In the genomic region with DNA sequence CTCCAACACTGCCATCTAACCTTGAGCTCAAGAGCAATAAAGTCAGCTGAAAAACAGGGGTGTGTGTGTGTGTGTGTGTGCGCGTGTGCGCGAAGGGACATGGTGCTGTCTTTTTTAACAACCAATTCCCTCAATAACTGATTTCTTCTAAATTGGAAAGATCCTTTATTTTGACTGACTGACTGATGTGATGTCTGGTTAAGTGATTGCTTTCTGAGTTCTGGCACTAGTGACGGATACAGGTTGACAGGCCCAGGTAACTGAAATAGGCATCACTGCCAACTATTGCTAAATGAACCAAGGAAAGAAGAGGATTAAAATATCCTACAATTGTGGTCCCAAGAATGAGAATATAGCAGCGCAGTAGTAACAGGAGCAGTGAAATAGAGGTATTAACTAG, we compare ENCODE assay signal across 21 cellular contexts.
DNase-seq lines count a peak whose midpoint lies in the region; ATAC-seq, FAIRE-seq and TF ChIP-seq lines count a peak whose summit lies in the region.
"Had no signal": no experiment of that assay in that cellular context is flagged by ENCODE, and none has a peak within 500 bp of the region (broad histone marks: within the 10 kb centered on the region; RNA-seq: fewer than 3 reads in every experiment).

No MANE protein-coding gene starts in this region.

- no peak for FAIRE-seq in endothelial cell of umbilical vein (lab: Jason Lieb, UNC)
- FAIRE-seq in pancreas (lab: Jason Lieb, UNC) = no peak
- FAIRE-seq: GM12878, GM19239, H1 had no signal

- DNase-seq in NCI-H226 (peak; percentile 19), endothelial cell of umbilical vein (ENCODE audit: low read depth, low spot score) (peak; percentile 2), foreskin melanocyte (no peak), pancreas (no peak)
- DNase-seq in activated CD4-positive, alpha-beta T cell treated with anti-CD3 and anti-CD28 coated beads, Interleukin-2, amount 50 U/mL, for 48 hours = no peak
- DNase-seq: Caco-2; CD4-positive, CD25-positive, alpha-beta regulatory T cell; CD8-positive, alpha-beta T cell; DMS153; DMS79; EL; GDM1; GM23248; H7; HCEC 1CT had no signal

- 69 to 78% methylated on average over 6 of the region's 6 CpGs for WGBS in pancreas, 2 donors

- no peak for ATAC-seq in pancreas
- ATAC-seq: CD8-positive, alpha-beta T cell; GM12878 had no signal

- TF ChIP-seq CTCF in endothelial cell of umbilical vein (IDR thresholded peaks at IDR 0.05; ENCODE audit: extremely low read depth in 1 of 2, insufficient read depth in 1 of 2, low read depth in 1 of 2, low read length in 2 of 2) = no peak
- no peak for TF ChIP-seq CTCF in neural cell (IDR thresholded peaks at IDR 0.05; ENCODE audit: poor library complexity, severe bottlenecking)
- TF ChIP-seq CTCF in pancreas (IDR thresholded peaks at IDR 0.05) = no peak

- H3K27me3 ChIP-seq in endothelial cell of umbilical vein (ENCODE audit: control insufficient read depth in 2 of 2, insufficient read depth in 2 of 2, low read length in 2 of 2) (no peaks in the 10 kb centered on the region), neural cell (ENCODE audit: insufficient read depth, low read depth, low read length) (no peaks in the 10 kb centered on the region), pancreas (no peaks in the 10 kb centered on the region)
- H3K27me3 ChIP-seq: BLaER1 had no signal

- no peaks in the 10 kb centered on the region for H3F3A ChIP-seq in neural cell (ENCODE audit: insufficient read depth, low read length, poor library complexity, severe bottlenecking)

- H4K20me1 ChIP-seq in endothelial cell of umbilical vein (replicated peaks; ENCODE audit: control insufficient read depth, extremely low read depth, insufficient read depth, low read length) = no peaks in the 10 kb centered on the region
- no peaks in the 10 kb centered on the region for H4K20me1 ChIP-seq in neural cell (ENCODE audit: insufficient read depth)
- H4K20me1 ChIP-seq: BLaER1 had no signal

- TF ChIP-seq EP300 in neural cell (conservative IDR thresholded peaks at IDR 0.05; ENCODE audit: poor library complexity, severe bottlenecking) = peak; percentile 99

- H3K79me2 ChIP-seq in endothelial cell of umbilical vein (ENCODE audit: control insufficient read depth, insufficient read depth, low read length) (no peaks in the 10 kb centered on the region), neural cell (replicated peaks; ENCODE audit: insufficient read depth, low read length) (no peaks in the 10 kb centered on the region)

- H3K4me3 ChIP-seq in endothelial cell of umbilical vein (replicated peaks in 1 of 3; ENCODE audit: insufficient read depth in 1 of 3, low read depth in 1 of 3, low read length in 3 of 3) (no peak overlapping the region), neural cell (ENCODE audit: low read length) (no peak overlapping the region), pancreas (no peak overlapping the region)
- H3K4me3 ChIP-seq: BLaER1, GM12878, GM23248 had no signal

- no peaks in the 10 kb centered on the region for H3K9me1 ChIP-seq in endothelial cell of umbilical vein (replicated peaks; ENCODE audit: control insufficient read depth, extremely low read depth, insufficient read depth, low read length)

- dilution Hi-C loops in endothelial cell of umbilical vein (cut with MboI; ENCODE audit: extremely low pct_ligation_motif_present, low sequenced_read_pairs) = no loop called here

- H3K27ac ChIP-seq in endothelial cell of umbilical vein (ENCODE audit: insufficient read depth, low read depth, low read length) (no peak overlapping the region), neural cell (ENCODE audit: low read length) (no peak overlapping the region), pancreas (no peak overlapping the region)
- H3K27ac ChIP-seq: BLaER1, C4-2B, GM23248 had no signal

- no peaks in the 10 kb centered on the region for H3K9me2 ChIP-seq in neural cell (ENCODE audit: insufficient read depth, low read length)

- H3K36me3 ChIP-seq in endothelial cell of umbilical vein (ENCODE audit: control insufficient read depth in 2 of 2, extremely low read depth in 1 of 2, insufficient read depth in 2 of 2, low read length in 2 of 2) (no peaks in the 10 kb centered on the region), neural cell (ENCODE audit: insufficient read depth, low read length) (no peaks in the 10 kb centered on the region), pancreas (no peaks in the 10 kb centered on the region)
- H3K36me3 ChIP-seq: BLaER1 had no signal

- H3K4me2 ChIP-seq in endothelial cell of umbilical vein (ENCODE audit: insufficient read depth, low read length) (no peak overlapping the region), neural cell (ENCODE audit: low read length) (no peak overlapping the region)
- H3K4me2 ChIP-seq: BLaER1 had no signal

- no peaks in the 10 kb centered on the region for H3K4me1 ChIP-seq in endothelial cell of umbilical vein (ENCODE audit: control insufficient read depth, extremely low read depth, insufficient read depth, low read length)
- H3K4me1 ChIP-seq in pancreas = no peaks in the 10 kb centered on the region
- H3K4me1 ChIP-seq: BLaER1, Caco-2 had no signal

- BruUV-seq in endothelial cell of umbilical vein (replicated peaks; lab: Mats Ljungman, UMichigan) = no TSS peak

- TF ChIP-seq RAD21 in neural cell (conservative IDR thresholded peaks at IDR 0.05) = peak; percentile 29

- intact Hi-C loops in endothelial cell of umbilical vein (cut with micrococcal nuclease) (no loop called here), pancreas (cut with DNase I) (no loop called here)

- no peak for TF ChIP-seq POLR2A in endothelial cell of umbilical vein (IDR thresholded peaks at IDR 0.05; ENCODE audit: low read depth, low read length)

- POLR2A ChIA-PET in endothelial cell of umbilical vein (lab: Charles Lee) = no interaction called here

- H3K9ac ChIP-seq in endothelial cell of umbilical vein (replicated peaks; ENCODE audit: extremely low read depth, insufficient read depth, low read length) = no peak overlapping the region
- H3K9ac ChIP-seq in neural cell (ENCODE audit: low read length) = no peak overlapping the region
- H3K9ac ChIP-seq: BLaER1, GM23248 had no signal

- CTCF ChIA-PET in endothelial cell of umbilical vein (lab: Charles Lee) = interaction anchor here (1.3 kb wide), 1 partner anchor 11 kb away, joined by 3 read pairs; no protein-coding TSS in a partner anchor

- no peak overlapping the region for H2AFZ ChIP-seq in endothelial cell of umbilical vein (ENCODE audit: low read depth, low read length)
- no peak overlapping the region for H2AFZ ChIP-seq in neural cell (ENCODE audit: low read depth, low read length)
- H2AFZ ChIP-seq: GM23248 had no signal

- H3K9me3 ChIP-seq in endothelial cell of umbilical vein (replicated peaks; ENCODE audit: control insufficient read depth, insufficient read depth, low read length) = no peaks in the 10 kb centered on the region
- no peaks in the 10 kb centered on the region for H3K9me3 ChIP-seq in neural cell (ENCODE audit: low read length)
- no peaks in the 10 kb centered on the region for H3K9me3 ChIP-seq in pancreas
- H3K9me3 ChIP-seq: Caco-2 had no signal

TF ChIP-seq in endothelial cell of umbilical vein, 7 proteins besides CTCF, POLR2A, EP300 and RAD21:
- TF ChIP-seq JUN (IDR thresholded peaks at IDR 0.05; ENCODE audit: borderline replicate concordance, insufficient read depth, insufficient read length, low read depth) = no peak
- TF ChIP-seq MYC (IDR thresholded peaks at IDR 0.05; ENCODE audit: low read depth, low read length) = no peak
- no peak for TF ChIP-seq FOS (IDR thresholded peaks at IDR 0.05; ENCODE audit: borderline replicate concordance, insufficient read depth, low read length)
- TF ChIP-seq POLR2AphosphoS5 (IDR thresholded peaks at IDR 0.05; ENCODE audit: insufficient read depth, low read depth, low read length) = no peak
- TF ChIP-seq GATA2 (IDR thresholded peaks at IDR 0.05; ENCODE audit: insufficient read depth, insufficient read length, low read depth, low read length) = no peak
- TF ChIP-seq, protein P1, sequence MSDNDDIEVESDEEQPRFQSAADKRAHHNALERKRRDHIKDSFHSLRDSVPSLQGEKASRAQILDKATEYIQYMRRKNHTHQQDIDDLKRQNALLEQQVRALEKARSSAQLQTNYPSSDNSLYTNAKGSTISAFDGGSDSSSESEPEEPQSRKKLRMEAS (IDR thresholded peaks at IDR 0.05; ENCODE audit: insufficient read depth, insufficient read length) = no peak
- TF ChIP-seq EZH2 (IDR thresholded peaks at IDR 0.05; ENCODE audit: borderline replicate concordance, low read depth, low read length, severe bottlenecking) = no peak

TF ChIP-seq in neural cell, 6 proteins besides CTCF, POLR2A, EP300 and RAD21:
- TF ChIP-seq SMC3 (conservative IDR thresholded peaks at IDR 0.05; ENCODE audit: poor library complexity) (peak; percentile 27), EZH2 (IDR thresholded peaks at IDR 0.05; ENCODE audit: borderline replicate concordance, insufficient read depth, low read length, poor library complexity, severe bottlenecking) (no peak), POLR2AphosphoS5 (IDR thresholded peaks at IDR 0.05) (peak; percentile 98)

Comparison
In these comparisons a context has a peak if more than half of its experiments do, and no peak if none do; other contexts are left out.
1. DNase-seq: peak in NCI-H226 (single experiment) and endothelial cell of umbilical vein (single experiment); none in foreskin melanocyte (single experiment), activated CD4-positive, alpha-beta T cell treated with anti-CD3 and anti-CD28 coated beads, Interleukin-2, amount 50 U/mL, for 48 hours (0 of 2) and pancreas (0 of 6).